Comparison of ENCODE assay signal across 9 cellular contexts in the genomic region with DNA sequence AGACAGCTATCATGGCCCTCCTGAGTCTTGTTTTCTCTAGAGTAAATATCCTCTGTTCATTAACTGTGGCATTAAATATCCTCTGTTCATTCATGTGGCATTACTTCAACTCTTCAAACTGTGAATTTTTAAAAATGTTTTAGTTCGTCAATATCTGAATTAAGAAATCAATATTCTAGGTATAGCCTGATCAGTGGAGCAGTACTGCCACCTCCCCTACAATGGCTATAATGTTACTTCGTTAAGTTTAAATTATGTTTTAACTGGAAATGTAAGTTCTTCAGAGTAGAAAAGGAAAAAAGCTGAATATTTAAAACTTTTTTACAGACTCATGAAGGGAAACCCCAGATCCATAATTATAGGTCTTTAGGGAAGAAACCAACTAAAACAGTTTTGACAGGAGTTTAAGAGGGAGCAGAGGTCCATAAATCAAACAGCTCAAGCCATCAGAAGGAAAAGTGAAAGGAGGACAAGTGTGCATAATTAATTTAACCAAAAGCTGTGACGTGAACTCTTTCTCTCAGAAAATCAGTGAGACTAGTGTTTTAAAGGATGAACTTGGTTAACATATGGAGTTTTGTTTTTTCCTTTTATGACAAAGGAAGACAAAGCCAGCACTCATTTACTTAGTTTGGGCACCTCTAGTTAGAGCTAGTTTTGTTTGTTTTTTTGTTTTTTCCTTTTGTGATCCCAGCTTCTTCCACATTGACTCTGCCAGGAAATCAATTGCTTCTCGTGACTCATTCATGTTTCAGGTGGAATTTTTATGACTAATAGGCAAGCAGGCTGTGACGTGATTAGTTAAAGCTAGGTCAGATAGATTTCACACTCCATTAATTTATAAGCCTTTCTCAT. TPM values are rescaled to one million over a fixed set of nuclear protein-coding genes. Genes with fewer than 3 reads are reported as not detected.
DNase-seq lines count a peak whose midpoint lies in the region; ATAC-seq and TF ChIP-seq lines count a peak whose summit lies in the region.
"Had no signal": no experiment of that assay in that cellular context is flagged by ENCODE, and none has a peak within 500 bp of the region (broad histone marks: within the 10 kb centered on the region; RNA-seq: fewer than 3 reads in every experiment).

No MANE protein-coding gene starts in this region.

- POLR2A ChIA-PET in HEK293T (lab: Yijun Ruan, JAX), result interaction anchor here (1.6 kb wide), 1 partner anchor 45 kb away, joined by 9 read pairs; the partner anchor contains the start of gene RBBP8

- H3K4me3 Mint-ChIP-seq in activated T-helper 1 cell treated with anti-CD3 and anti-CD28 coated beads, Interleukin-12 subunit alpha, Interleukin-12 subunit beta, Interleukin-2, Interleukin-4 antibody, amounts not matched to agents 30 ng/mL and 10 ng/mL and 1 ng/mL, durations not matched to agents 14 hours and 24 hours and 36 hours, result no peak overlapping the region

- H3K36me3 Mint-ChIP-seq in activated T-helper 1 cell treated with anti-CD3 and anti-CD28 coated beads, Interleukin-12 subunit alpha, Interleukin-12 subunit beta, Interleukin-2, Interleukin-4 antibody, amounts not matched to agents 30 ng/mL and 10 ng/mL and 1 ng/mL, durations not matched to agents 14 hours and 24 hours and 36 hours (ENCODE audit: low read depth), result peaks cover 34% of the 10 kb centered on the region

- H3K4me1 Mint-ChIP-seq in activated T-helper 1 cell treated with anti-CD3 and anti-CD28 coated beads, Interleukin-12 subunit alpha, Interleukin-12 subunit beta, Interleukin-2, Interleukin-4 antibody, amounts not matched to agents 30 ng/mL and 10 ng/mL and 1 ng/mL, durations not matched to agents 14 hours and 24 hours and 36 hours (ENCODE audit: low read depth), result peaks cover 18% of the 10 kb centered on the region

- TF ChIP-seq CTCF in AG09309 (IDR thresholded peaks at IDR 0.05; ENCODE audit: control insufficient read depth, insufficient read depth, low read depth, low read length, missing control alignments), result no peak

- intact Hi-C loops in activated T-helper 1 cell treated with anti-CD3 and anti-CD28 coated beads, Interleukin-12 subunit alpha, Interleukin-12 subunit beta, Interleukin-2, Interleukin-4 antibody, amounts not matched to agents 30 ng/mL and 10 ng/mL and 1 ng/mL, durations not matched to agents 14 hours and 24 hours and 36 hours (cut with micrococcal nuclease), result loop anchor here (1.0 kb wide), 1 partner anchor 45 kb away; the partner anchor contains the start of gene RBBP8

- H3K9me3 Mint-ChIP-seq in activated T-helper 1 cell treated with anti-CD3 and anti-CD28 coated beads, Interleukin-12 subunit alpha, Interleukin-12 subunit beta, Interleukin-2, Interleukin-4 antibody, amounts not matched to agents 30 ng/mL and 10 ng/mL and 1 ng/mL, durations not matched to agents 14 hours and 24 hours and 36 hours, result no peaks in the 10 kb centered on the region
- H3K9me3 Mint-ChIP-seq: naive thymus-derived CD4-positive, alpha-beta T cell had no signal

- ATAC-seq in HG03039 (IDR thresholded peaks at IDR 0.05; ENCODE audit: unreplicated experiment), result no peak
- no peak for ATAC-seq in HG02798 (IDR thresholded peaks at IDR 0.05; ENCODE audit: poor library complexity, unreplicated experiment)
- no peak for ATAC-seq in GM21526 (IDR thresholded peaks at IDR 0.05; ENCODE audit: low FRiP score, unreplicated experiment)
- ATAC-seq: naive thymus-derived CD4-positive, alpha-beta T cell had no signal

- CTCF ChIA-PET in HEK293T (lab: Yijun Ruan, JAX), result interaction anchor here (0.6 to 1.2 kb wide), 3 partner anchors 164 to 165 kb away, joined by 3 to 4 read pairs (median 3); no protein-coding TSS in a partner anchor

- H3K27ac Mint-ChIP-seq in activated T-helper 1 cell treated with anti-CD3 and anti-CD28 coated beads, Interleukin-12 subunit alpha, Interleukin-12 subunit beta, Interleukin-2, Interleukin-4 antibody, amounts not matched to agents 30 ng/mL and 10 ng/mL and 1 ng/mL, durations not matched to agents 14 hours and 24 hours and 36 hours, result peak overlapping the region; percentile 7

- H3K4me3 ChIP-seq in AG09309 (ENCODE audit: control insufficient read depth, low read depth, low read length), result no peak overlapping the region

- H3K27me3 Mint-ChIP-seq in activated T-helper 1 cell treated with anti-CD3 and anti-CD28 coated beads, Interleukin-12 subunit alpha, Interleukin-12 subunit beta, Interleukin-2, Interleukin-4 antibody, amounts not matched to agents 30 ng/mL and 10 ng/mL and 1 ng/mL, durations not matched to agents 14 hours and 24 hours and 36 hours (ENCODE audit: insufficient read depth), result no peaks in the 10 kb centered on the region
- H3K27me3 Mint-ChIP-seq: naive thymus-derived CD4-positive, alpha-beta T cell had no signal

- DNase-seq in AG09309 (ENCODE audit: low read depth) (peak; percentile 48), HEK293T (ENCODE audit: extremely low spot score) (no peak), left kidney (ENCODE audit: low read depth, low spot score) (peak; percentile 39), cortex of kidney (lab: John Stamatoyannopoulos, UW) (no peak)
- no peak for DNase-seq in activated T-helper 1 cell treated with anti-CD3 and anti-CD28 coated beads, Interleukin-12 subunit alpha, Interleukin-12 subunit beta, Interleukin-2, Interleukin-4 antibody, amounts not matched to agents 30 ng/mL and 10 ng/mL and 1 ng/mL, durations not matched to agents 14 hours and 24 hours and 36 hours (ENCODE audit: low spot score)
- DNase-seq: naive thymus-derived CD4-positive, alpha-beta T cell had no signal

TF ChIP-seq in HEK293T, 16 proteins besides CTCF, POLR2A, EP300 and RAD21:
- TF ChIP-seq BHLHE40 (IDR thresholded peaks at IDR 0.05; ENCODE audit: borderline replicate concordance) (no peak), ZNF384 (IDR thresholded peaks at IDR 0.05) (no peak), TARDBP (IDR thresholded peaks at IDR 0.05) (no peak), FOXK2 (IDR thresholded peaks at IDR 0.05) (no peak)
- TF ChIP-seq, protein P1, sequence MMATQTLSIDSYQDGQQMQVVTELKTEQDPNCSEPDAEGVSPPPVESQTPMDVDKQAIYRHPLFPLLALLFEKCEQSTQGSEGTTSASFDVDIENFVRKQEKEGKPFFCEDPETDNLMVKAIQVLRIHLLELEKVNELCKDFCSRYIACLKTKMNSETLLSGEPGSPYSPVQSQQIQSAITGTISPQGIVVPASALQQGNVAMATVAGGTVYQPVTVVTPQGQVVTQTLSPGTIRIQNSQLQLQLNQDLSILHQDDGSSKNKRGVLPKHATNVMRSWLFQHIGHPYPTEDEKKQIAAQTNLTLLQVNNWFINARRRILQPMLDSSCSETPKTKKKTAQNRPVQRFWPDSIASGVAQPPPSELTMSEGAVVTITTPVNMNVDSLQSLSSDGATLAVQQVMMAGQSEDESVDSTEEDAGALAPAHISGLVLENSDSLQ (IDR thresholded peaks at IDR 0.05), result 0 out of 2 replicates have a peak, but pooled peaks have one; percentile 25

RNA-seq across cellular contexts. Expression of gene RBBP8, which starts 44.9 kb away (rescaled TPM):
- total RNA-seq in activated T-helper 1 cell treated with anti-CD3 and anti-CD28 coated beads, Interleukin-12 subunit alpha, Interleukin-12 subunit beta, Interleukin-2, Interleukin-4 antibody, amounts not matched to agents 30 ng/mL and 10 ng/mL and 1 ng/mL, durations not matched to agents 14 hours and 24 hours and 36 hours, result 93.4 and 95.1 TPM in 2 replicates

Comparison
In these comparisons a context has a peak if more than half of its experiments do, and no peak if none do; other contexts are left out.
1. DNase-seq: peak in AG09309 (single experiment) and left kidney (single experiment); none in HEK293T (single experiment), activated T-helper 1 cell treated with anti-CD3 and anti-CD28 coated beads, Interleukin-12 subunit alpha, Interleukin-12 subunit beta, Interleukin-2, Interleukin-4 antibody, amounts not matched to agents 30 ng/mL and 10 ng/mL and 1 ng/mL, durations not matched to agents 14 hours and 24 hours and 36 hours (single experiment) and cortex of kidney (single experiment).